In genomic region chrX:151711787-151712186, GRCh38 we compare ENCODE assay signal across 30 cellular contexts. TPM values are rescaled to one million over a fixed set of nuclear protein-coding genes. Genes with fewer than 3 reads are reported as not detected.
DNase-seq lines count a peak whose midpoint lies in the region; ATAC-seq, FAIRE-seq and TF ChIP-seq lines count a peak whose summit lies in the region.
"Had no signal": no experiment of that assay in that cellular context is flagged by ENCODE, and none has a peak within 500 bp of the region (broad histone marks: within the 10 kb centered on the region; RNA-seq: fewer than 3 reads in every experiment).

No MANE protein-coding gene starts in this region.

- H3K9ac ChIP-seq in HepG2 (ENCODE audit: insufficient read depth, low read depth, low read length): no peak overlapping the region

- TF ChIP-seq CTCF in right lobe of liver (IDR thresholded peaks at IDR 0.05): no peak
- no peak for TF ChIP-seq CTCF in HepG2 (CRISPR knock-in tag; IDR thresholded peaks at IDR 0.05)
- TF ChIP-seq CTCF in heart left ventricle (IDR thresholded peaks at IDR 0.05): no peak

- no peak overlapping the region for H2AFZ ChIP-seq in HepG2 (ENCODE audit: low read length)

- intact Hi-C loops in right lobe of liver (cut with DNase I) (no loop called here), HepG2 (cut with micrococcal nuclease; ENCODE audit: unreplicated experiment) (no loop called here), heart left ventricle (cut with DNase I) (no loop called here)

- peak in 3 of 4 donors; percentile 19 to 69 (median 45) for ATAC-seq in right lobe of liver
- ATAC-seq in HepG2: no peak
- ATAC-seq in heart left ventricle: peak; percentile 37 to 91 (median 52)
- no peak for ATAC-seq in GM21526 (IDR thresholded peaks at IDR 0.05; ENCODE audit: low FRiP score, unreplicated experiment)
- no peak for ATAC-seq in GM18520 (IDR thresholded peaks at IDR 0.05; ENCODE audit: unreplicated experiment)
- ATAC-seq: activated naive CD4-positive, alpha-beta T cell treated with anti-CD3 and anti-CD28 coated beads, Interleukin-2, amount 50 U/mL, for 72 hours; activated T-cell treated with anti-CD3 and anti-CD28 coated beads, Interleukin-2, amount 50 U/mL, for 72 hours; esophagus mucosa; Panc1; stimulated activated naive CD8-positive, alpha-beta T cell treated with anti-CD3 and anti-CD28 coated beads, Interleukin-15, amount 100 ng/mL, for 72 hours had no signal

- H3K9me3 ChIP-seq in right lobe of liver: no peaks in the 10 kb centered on the region
- no peaks in the 10 kb centered on the region for H3K9me3 ChIP-seq in HepG2 (ENCODE audit: low read length)
- no peaks in the 10 kb centered on the region for H3K9me3 ChIP-seq in heart left ventricle
- H3K9me3 ChIP-seq: ascending aorta, prostate gland, tibial nerve had no signal

- DNase-seq in right lobe of liver (peak in 1 of 3 donors; percentile 19), HepG2 (ENCODE audit: low spot score) (no peak), NCI-H2196 treated with DMSO at 0.1 percent for 48 hours (lab: John Stamatoyannopoulos, UW; ENCODE audit: unreplicated experiment) (peak; percentile 36), heart left ventricle (peak in 2 of 5 donors; percentile 32 to 39), urothelium cell line (ENCODE audit: low spot score) (peak; percentile 16), SKM-1 treated with dmso at 0.1 percent for 144 hours (lab: John Stamatoyannopoulos, UW; ENCODE audit: unreplicated experiment) (no peak)
- DNase-seq: ACHN; activated CD4-positive, CD25-positive, alpha-beta regulatory T cell treated with anti-CD3 and anti-CD28 coated beads, Interleukin-2, amount 50 U/mL, for 72 hours; activated T-cell treated with anti-CD3 and anti-CD28 coated beads, Interleukin-2, amount 50 U/mL, for 72 hours; H7; Karpas-422; midbrain; NCI-H1105 treated with DMSO at 0.1 percent for 48 hours; NCI-H226; stimulated activated CD4-positive, alpha-beta T cell treated with anti-CD3 and anti-CD28 coated beads, Interleukin-4, amount 100 ng/mL, for 24 hours; stimulated activated naive CD8-positive, alpha-beta T cell treated with anti-CD3 and anti-CD28 coated beads, Interleukin-15, amount 100 ng/mL, for 72 hours; T-helper 9 cell had no signal

- H3K79me2 ChIP-seq in HepG2 (ENCODE audit: insufficient read depth, low read length): no peaks in the 10 kb centered on the region

- no peaks in the 10 kb centered on the region for H4K20me1 ChIP-seq in HepG2 (ENCODE audit: insufficient read depth, low read length)

- BruUV-seq in HepG2 (replicated peaks; lab: Mats Ljungman, UMichigan): no TSS peak

- no peak for TF ChIP-seq POLR2A in right lobe of liver (IDR thresholded peaks at IDR 0.05)
- no peak for TF ChIP-seq POLR2A in HepG2 (IDR thresholded peaks at IDR 0.05; ENCODE audit: insufficient read depth in 1 of 2, low read depth in 2 of 2, low read length in 2 of 2)
- no peak for TF ChIP-seq POLR2A in heart left ventricle (IDR thresholded peaks at IDR 0.05)

- no peak for TF ChIP-seq RAD21 in HepG2 (CRISPR knock-in tag; IDR thresholded peaks at IDR 0.05)

- FAIRE-seq in HepG2 (lab: Jason Lieb, UNC) (no peak), urothelium cell line (lab: Jason Lieb, UNC) (no peak)
- FAIRE-seq: GM12891, HTR-8/SVneo had no signal

- H3K27ac ChIP-seq in right lobe of liver: no peak overlapping the region
- H3K27ac ChIP-seq in HepG2 (ENCODE audit: extremely low read length, insufficient read depth, low read length): no peak overlapping the region
- peak overlapping the region in 9 of 12 donors; percentile 1 to 63 (median 42) for H3K27ac ChIP-seq in heart left ventricle
- H3K27ac ChIP-seq: ascending aorta, prostate gland, SK-N-MC, tibial nerve had no signal

- in situ Hi-C loops in HepG2 (cut with HindIII; ENCODE audit: extremely low pct_ligation_motif_present, low pct_unique_long_range_greater_than_20kb): no loop called here

- H3K27me3 ChIP-seq in right lobe of liver (no peaks in the 10 kb centered on the region), HepG2 (ENCODE audit: control insufficient read depth in 1 of 2, insufficient read depth in 2 of 2, low read length in 2 of 2) (no peaks in the 10 kb centered on the region), heart left ventricle (peaks cover 0 to 4% (median 0%) of the 10 kb centered on the region in 9 donors)
- H3K27me3 ChIP-seq: ascending aorta, tibial nerve had no signal

- POLR2A ChIA-PET in HepG2 (lab: Yijun Ruan, JAX): no interaction called here

- CTCF ChIA-PET in HepG2 (lab: Yijun Ruan, JAX; ENCODE audit: low intra/inter-chr PET ratio, low total read pairs): no interaction called here

- H3K4me2 ChIP-seq in HepG2 (ENCODE audit: low read depth, low read length): no peak overlapping the region

- H3K4me3 ChIP-seq in right lobe of liver (no peak overlapping the region), HepG2 (replicated peaks in 1 of 3; ENCODE audit: insufficient read depth in 1 of 3, low read depth in 2 of 3, low read length in 3 of 3) (no peak overlapping the region), heart left ventricle (no peak overlapping the region)
- H3K4me3 ChIP-seq: ascending aorta, prostate gland, SK-N-MC, tibial nerve had no signal

- 0% methylated on average over 1 of the region's 2 CpGs for WGBS in right lobe of liver (ENCODE audit: insufficient coverage, low coverage, low lambda C conversion rate, missing lambda C conversion rate)
- 0% methylated on average over 1 of the region's 2 CpGs for WGBS in HepG2 (ENCODE audit: low lambda C conversion rate)
- 26 to 50% (median 36%) methylated on average over 2 of the region's 2 CpGs for WGBS in heart left ventricle, 4 donors

- no peak for TF ChIP-seq EP300 in HepG2 (IDR thresholded peaks at IDR 0.05; ENCODE audit: low read depth in 2 of 2, low read length in 2 of 2)
- no peak for TF ChIP-seq EP300 in HepG2 (CRISPR knock-in tag; IDR thresholded peaks at IDR 0.05; ENCODE audit: borderline replicate concordance)

- H3K36me3 ChIP-seq in right lobe of liver (no peaks in the 10 kb centered on the region), HepG2 (replicated peaks in 1 of 2; ENCODE audit: control insufficient read depth in 1 of 2, insufficient read depth in 2 of 2, low read length in 2 of 2) (no peaks in the 10 kb centered on the region), heart left ventricle (no peaks in the 10 kb centered on the region)
- H3K36me3 ChIP-seq: ascending aorta, prostate gland, tibial nerve had no signal

- H3K4me1 ChIP-seq in right lobe of liver (no peaks in the 10 kb centered on the region), HepG2 (ENCODE audit: insufficient read depth, low read length) (no peaks in the 10 kb centered on the region), heart left ventricle (peaks cover 0 to 10% (median 0%) of the 10 kb centered on the region in 12 donors)
- H3K4me1 ChIP-seq: ascending aorta, prostate gland, tibial nerve had no signal

RNA-seq across cellular contexts. Expression of gene FATE1, which starts 4.0 kb away (rescaled TPM):
- total RNA-seq in right lobe of liver: not detected
- not detected in 2 replicates for total RNA-seq in HepG2 (2016; rRNA removed; fragmentation: Illumina TruSeq; extraction: Trizol)
- not detected in 2 replicates for total RNA-seq in HepG2 (2016; cell fraction: cytosol; rRNA removed; fragmentation: Illumina TruSeq; extraction: Trizol; ENCODE audit: low read depth)
- not detected in 2 replicates for total RNA-seq in HepG2 (2016; cell fraction: insoluble cytoplasmic fraction; rRNA removed; fragmentation: Illumina TruSeq; extraction: Trizol)
- total RNA-seq in HepG2 (2016; cell fraction: membrane; rRNA removed; fragmentation: Illumina TruSeq; extraction: Trizol): not detected in 2 replicates
- not detected in 2 replicates for total RNA-seq in HepG2 (2016; cell fraction: nucleus; rRNA removed; fragmentation: Illumina TruSeq; extraction: Trizol)
- not detected in 2 replicates for polyA plus RNA-seq in HepG2 (2011; rRNA removed)
- polyA plus RNA-seq in HepG2 (2011; cell fraction: cytosol; rRNA removed): not detected in 2 replicates
- not detected in 2 replicates for polyA plus RNA-seq in HepG2 (2011; cell fraction: nucleus; rRNA removed)
- polyA plus RNA-seq in HepG2 (2012): not detected in 2 replicates
- not detected in 2 replicates for polyA plus RNA-seq in HepG2 (2016; cell fraction: cytosol; fragmentation: Illumina TruSeq; extraction: Trizol; ENCODE audit: low read depth)
- not detected in 2 replicates for polyA plus RNA-seq in HepG2 (2016; cell fraction: insoluble cytoplasmic fraction; fragmentation: Illumina TruSeq; extraction: Trizol; ENCODE audit: low read depth)
- polyA plus RNA-seq in HepG2 (2016; cell fraction: membrane; fragmentation: Illumina TruSeq; extraction: Trizol; ENCODE audit: low read depth): not detected in 2 replicates
- not detected in 2 replicates for polyA plus RNA-seq in HepG2 (2016; cell fraction: nucleus; fragmentation: Illumina TruSeq; extraction: Trizol; ENCODE audit: insufficient read depth, low read depth)
- polyA minus RNA-seq in HepG2 (2011; rRNA and poly(A)+ RNA removed; ENCODE audit: low replicate concordance): not detected in 2 replicates
- polyA minus RNA-seq in HepG2 (2011; cell fraction: cytosol; rRNA and poly(A)+ RNA removed): not detected in 2 replicates
- not detected in 2 replicates for polyA minus RNA-seq in HepG2 (2011; cell fraction: nucleus; rRNA and poly(A)+ RNA removed)
- 1 to 10 TPM in 1 of 9 donors, under 1 TPM in 4, not detected in 4; 0.27 to 1.1 (median 0.37) TPM for total RNA-seq in heart left ventricle
- polyA plus RNA-seq in heart left ventricle: under 1 TPM; 0.50 to 0.53 TPM
- total RNA-seq: activated CD8-positive, alpha-beta memory T cell treated with anti-CD3 and anti-CD28 coated beads for 36 hours; activated naive CD4-positive, alpha-beta T cell treated with anti-CD3 and anti-CD28 coated beads, Interleukin-2, amount 50 U/mL, for 72 hours; activated T-cell treated with anti-CD3 and anti-CD28 coated beads, Interleukin-2, amount 50 U/mL, for 72 hours; ascending aorta; esophagus mucosa; H7; tibial nerve had no signal
- polyA plus RNA-seq: neural cell had no signal

RNA-seq across cellular contexts. Expression of gene PRRG3, which starts 16.5 kb away (rescaled TPM):
- total RNA-seq in right lobe of liver: under 1 TPM in 3 of 6 experiments, not detected in 3; 0.02 to 0.30 (median 0.07) TPM
- not detected in 2 replicates for total RNA-seq in HepG2 (2016; rRNA removed; fragmentation: Illumina TruSeq; extraction: Trizol)
- not detected in 2 replicates for total RNA-seq in HepG2 (2016; cell fraction: cytosol; rRNA removed; fragmentation: Illumina TruSeq; extraction: Trizol; ENCODE audit: low read depth)
- total RNA-seq in HepG2 (2016; cell fraction: insoluble cytoplasmic fraction; rRNA removed; fragmentation: Illumina TruSeq; extraction: Trizol): not detected in 2 replicates
- not detected in 2 replicates for total RNA-seq in HepG2 (2016; cell fraction: membrane; rRNA removed; fragmentation: Illumina TruSeq; extraction: Trizol)
- not detected in 2 replicates for total RNA-seq in HepG2 (2016; cell fraction: nucleus; rRNA removed; fragmentation: Illumina TruSeq; extraction: Trizol)
- polyA plus RNA-seq in HepG2 (2011; rRNA removed): not detected in 2 replicates
- polyA plus RNA-seq in HepG2 (2011; cell fraction: cytosol; rRNA removed): not detected in 2 replicates
- polyA plus RNA-seq in HepG2 (2011; cell fraction: nucleus; rRNA removed): not detected in 2 replicates
- polyA plus RNA-seq in HepG2 (2012): not detected in 2 replicates
- polyA plus RNA-seq in HepG2 (2016; cell fraction: cytosol; fragmentation: Illumina TruSeq; extraction: Trizol; ENCODE audit: low read depth): not detected in 2 replicates
- polyA plus RNA-seq in HepG2 (2016; cell fraction: insoluble cytoplasmic fraction; fragmentation: Illumina TruSeq; extraction: Trizol; ENCODE audit: low read depth): not detected in 2 replicates
- not detected in 2 replicates for polyA plus RNA-seq in HepG2 (2016; cell fraction: membrane; fragmentation: Illumina TruSeq; extraction: Trizol; ENCODE audit: low read depth)
- polyA plus RNA-seq in HepG2 (2016; cell fraction: nucleus; fragmentation: Illumina TruSeq; extraction: Trizol; ENCODE audit: insufficient read depth, low read depth): not detected in 2 replicates
- not detected in 2 replicates for polyA minus RNA-seq in HepG2 (2011; rRNA and poly(A)+ RNA removed; ENCODE audit: low replicate concordance)
- polyA minus RNA-seq in HepG2 (2011; cell fraction: cytosol; rRNA and poly(A)+ RNA removed): not detected in 2 replicates
- polyA minus RNA-seq in HepG2 (2011; cell fraction: nucleus; rRNA and poly(A)+ RNA removed): not detected in 2 replicates
- total RNA-seq in heart left ventricle: 1 to 10 TPM; 1.1 to 5.7 (median 1.9) TPM
- polyA plus RNA-seq in heart left ventricle: under 1 TPM; 0.61 to 0.67 TPM
- total RNA-seq: activated CD8-positive, alpha-beta memory T cell treated with anti-CD3 and anti-CD28 coated beads for 36 hours; activated naive CD4-positive, alpha-beta T cell treated with anti-CD3 and anti-CD28 coated beads, Interleukin-2, amount 50 U/mL, for 72 hours; activated T-cell treated with anti-CD3 and anti-CD28 coated beads, Interleukin-2, amount 50 U/mL, for 72 hours; ascending aorta; esophagus mucosa had no signal
- polyA plus RNA-seq: neural cell had no signal

RNA-seq across cellular contexts. Expression of gene CNGA2, which starts 22.8 kb away (rescaled TPM):
- total RNA-seq in right lobe of liver (not detected), HepG2 (2016; rRNA removed; fragmentation: Illumina TruSeq; extraction: Trizol) (not detected in 2 replicates), heart left ventricle (not detected)
- not detected in 2 replicates for total RNA-seq in HepG2 (2016; cell fraction: cytosol; rRNA removed; fragmentation: Illumina TruSeq; extraction: Trizol; ENCODE audit: low read depth)
- total RNA-seq in HepG2 (2016; cell fraction: insoluble cytoplasmic fraction; rRNA removed; fragmentation: Illumina TruSeq; extraction: Trizol): not detected in 2 replicates
- total RNA-seq in HepG2 (2016; cell fraction: membrane; rRNA removed; fragmentation: Illumina TruSeq; extraction: Trizol): not detected in 2 replicates
- total RNA-seq in HepG2 (2016; cell fraction: nucleus; rRNA removed; fragmentation: Illumina TruSeq; extraction: Trizol): not detected in 2 replicates
- polyA plus RNA-seq in HepG2 (2011; rRNA removed) (not detected in 2 replicates), heart left ventricle (not detected)
- polyA plus RNA-seq in HepG2 (2011; cell fraction: cytosol; rRNA removed): not detected in 2 replicates
- not detected in 2 replicates for polyA plus RNA-seq in HepG2 (2011; cell fraction: nucleus; rRNA removed)
- not detected in 2 replicates for polyA plus RNA-seq in HepG2 (2012)
- not detected in 2 replicates for polyA plus RNA-seq in HepG2 (2016; cell fraction: cytosol; fragmentation: Illumina TruSeq; extraction: Trizol; ENCODE audit: low read depth)
- not detected in 2 replicates for polyA plus RNA-seq in HepG2 (2016; cell fraction: insoluble cytoplasmic fraction; fragmentation: Illumina TruSeq; extraction: Trizol; ENCODE audit: low read depth)
- not detected in 2 replicates for polyA plus RNA-seq in HepG2 (2016; cell fraction: membrane; fragmentation: Illumina TruSeq; extraction: Trizol; ENCODE audit: low read depth)
- not detected in 2 replicates for polyA plus RNA-seq in HepG2 (2016; cell fraction: nucleus; fragmentation: Illumina TruSeq; extraction: Trizol; ENCODE audit: insufficient read depth, low read depth)
- polyA minus RNA-seq in HepG2 (2011; rRNA and poly(A)+ RNA removed; ENCODE audit: low replicate concordance): not detected in 2 replicates
- not detected in 2 replicates for polyA minus RNA-seq in HepG2 (2011; cell fraction: cytosol; rRNA and poly(A)+ RNA removed)
- polyA minus RNA-seq in HepG2 (2011; cell fraction: nucleus; rRNA and poly(A)+ RNA removed): not detected in 2 replicates
- total RNA-seq: activated CD8-positive, alpha-beta memory T cell treated with anti-CD3 and anti-CD28 coated beads for 36 hours; activated naive CD4-positive, alpha-beta T cell treated with anti-CD3 and anti-CD28 coated beads, Interleukin-2, amount 50 U/mL, for 72 hours; activated T-cell treated with anti-CD3 and anti-CD28 coated beads, Interleukin-2, amount 50 U/mL, for 72 hours; ascending aorta; esophagus mucosa; H7; tibial nerve had no signal
- polyA plus RNA-seq: neural cell had no signal

Comparison
In these comparisons a context has a peak if more than half of its experiments do, and no peak if none do; other contexts are left out.
1. ATAC-seq: peak in right lobe of liver (3 of 4) and heart left ventricle (4 of 4); none in HepG2 (single experiment), GM21526 (single experiment) and GM18520 (single experiment).
2. DNase-seq: peak in NCI-H2196 treated with DMSO at 0.1 percent for 48 hours (single experiment) and urothelium cell line (single experiment); none in HepG2 (single experiment) and SKM-1 treated with dmso at 0.1 percent for 144 hours (single experiment).
3. H3K27ac ChIP-seq: peak in heart left ventricle (9 of 12); none in right lobe of liver (0 of 3) and HepG2 (single experiment).